1 cellular context compared by ENCODE assay signal in the genomic region with DNA sequence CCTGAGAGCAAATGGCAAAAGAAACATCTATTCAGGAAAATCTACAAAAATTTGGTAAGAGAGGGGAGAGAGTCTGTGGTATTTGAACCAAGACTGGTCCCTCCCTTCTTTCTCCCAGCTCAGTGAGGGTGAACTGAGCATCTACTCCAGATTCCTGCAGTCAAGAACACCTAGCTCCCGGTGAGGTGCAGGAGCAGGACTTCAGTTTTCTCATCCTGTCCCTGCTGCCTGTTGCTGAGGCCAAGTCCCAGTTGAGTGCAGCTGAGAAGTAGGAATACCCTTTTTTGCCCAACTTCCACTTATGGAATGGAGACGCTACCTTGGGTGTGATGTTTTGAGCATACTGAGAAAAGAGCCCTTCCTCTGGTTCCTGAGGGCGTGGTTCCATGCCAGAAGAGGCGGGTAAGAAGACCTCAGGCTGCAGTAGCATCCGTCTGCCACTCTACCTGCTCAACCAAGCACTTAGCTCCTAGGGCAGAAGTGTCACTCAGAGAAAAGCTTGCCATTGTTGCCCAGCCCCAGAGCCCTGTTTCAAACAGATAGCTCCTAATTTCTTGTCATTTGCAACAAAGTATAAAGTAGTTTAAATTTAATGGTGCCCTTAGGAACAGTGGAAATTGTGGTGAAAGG.
TF ChIP-seq lines count a peak whose summit lies in the region.

No MANE protein-coding gene starts in this region.

TF ChIP-seq in A549, 52 proteins besides CTCF, POLR2A, EP300 and RAD21 (continued from another document):
- TF ChIP-seq PHF8 (IDR thresholded peaks at IDR 0.05; ENCODE audit: borderline replicate concordance, low read depth) (no peak), HEYL (CRISPR knock-in tag; IDR thresholded peaks at IDR 0.05) (no peak)
